ENCODE assay signal across 18 cellular contexts in the genomic region with DNA sequence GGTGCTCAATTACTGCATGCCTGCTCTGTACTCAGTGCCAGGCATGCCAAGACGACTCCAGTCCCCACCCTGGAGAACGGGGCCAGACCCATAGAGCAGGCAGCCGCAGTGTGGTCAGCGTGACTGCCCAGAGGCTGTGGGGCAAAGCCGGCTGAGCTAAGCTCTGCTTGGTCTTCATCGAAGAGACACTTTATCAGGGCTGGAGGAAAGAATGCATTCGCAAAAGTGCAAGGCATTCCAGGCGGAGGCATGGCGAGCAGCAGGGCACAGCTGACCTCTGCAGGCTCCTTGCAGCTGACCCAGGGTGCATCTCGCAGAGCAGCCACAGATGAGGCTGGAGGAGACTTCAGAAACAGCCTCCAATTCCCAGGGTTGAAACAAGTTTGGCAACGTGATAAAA. TPM values are rescaled to one million over a fixed set of nuclear protein-coding genes. Genes with fewer than 3 reads are reported as not detected.
DNase-seq lines count a peak whose midpoint lies in the region; ATAC-seq, FAIRE-seq and TF ChIP-seq lines count a peak whose summit lies in the region.
"Had no signal": no experiment of that assay in that cellular context is flagged by ENCODE, and none has a peak within 500 bp of the region (broad histone marks: within the 10 kb centered on the region; RNA-seq: fewer than 3 reads in every experiment).

No MANE protein-coding gene starts in this region.

- H2BK15ac ChIP-seq in H1 (ENCODE audit: low read length): no peak overlapping the region

- H2BK120ac ChIP-seq in H1 (replicated peaks; ENCODE audit: low read depth, low read length): no peak overlapping the region

- H2BK12ac ChIP-seq in H1 (ENCODE audit: low read depth, low read length): no peak overlapping the region

- DNase-seq in heart right ventricle (no peak), right atrium auricular region (ENCODE audit: low spot score) (no peak), T-helper 17 cell (no peak), H1 (ENCODE audit: low read depth in 1 of 2, low spot score in 2 of 2) (no peak), testis (peak; percentile 46), GM13976 (ENCODE audit: low spot score) (no peak)
- DNase-seq in central memory CD4-positive, alpha-beta T cell: no peak
- DNase-seq: Calu3; CD8-positive, alpha-beta T cell; GM23248; H7; HFFc6; IMR-90 had no signal

- no peak overlapping the region for H3K4me3 Mint-ChIP-seq in T-helper 17 cell
- H3K4me3 Mint-ChIP-seq: B cell; CD8-positive, alpha-beta T cell; HFFc6 had no signal

- CTCF ChIA-PET in H1 (lab: Charles Lee; ENCODE audit: partially characterized antibody): interaction anchor here (0.8 to 1.5 kb wide), 2 partner anchors 10 to 202 kb away, joined by 3 read pairs; no protein-coding TSS in a partner anchor

- in situ Hi-C loops in GM13976 (cut with MboI; ENCODE audit: low sequenced_read_pairs, unreplicated experiment): no loop called here

- H3K79me1 ChIP-seq in H1 (ENCODE audit: low read depth, low read length): peaks cover 30% of the 10 kb centered on the region

- H2AFZ ChIP-seq in H1 (ENCODE audit: low read length): no peak overlapping the region
- H2AFZ ChIP-seq: GM23248 had no signal

- H3K27ac Mint-ChIP-seq in T-helper 17 cell: peak overlapping the region; percentile 37
- H3K27ac Mint-ChIP-seq: B cell; CD8-positive, alpha-beta T cell; HFFc6 had no signal

- TF ChIP-seq CTCF in heart right ventricle (IDR thresholded peaks at IDR 0.05) (no peak), right atrium auricular region (IDR thresholded peaks at IDR 0.05) (no peak), H1 (IDR thresholded peaks at IDR 0.05; ENCODE audit: control extremely low read depth in 1 of 3, insufficient read depth in 1 of 3, low read depth in 1 of 3, low read length in 3 of 3) (no peak), testis (IDR thresholded peaks at IDR 0.05) (no peak), GM13976 (IDR thresholded peaks at IDR 0.05; ENCODE audit: borderline replicate concordance, control extremely low read depth, extremely low read depth, insufficient read depth, missing control alignments) (no peak)

- peaks cover 25% of the 10 kb centered on the region for H3K4me1 Mint-ChIP-seq in T-helper 17 cell
- H3K4me1 Mint-ChIP-seq: B cell had no signal

- H3K36me3 ChIP-seq in heart right ventricle: peaks cover 0 to 39% (median 3%) of the 10 kb centered on the region in 9 donors
- peaks cover 13% of the 10 kb centered on the region for H3K36me3 ChIP-seq in right atrium auricular region
- H3K36me3 ChIP-seq in H1 (ENCODE audit: control insufficient read depth in 2 of 4, insufficient read depth in 4 of 4, low read length in 3 of 4): no peaks in the 10 kb centered on the region; a peak in 1 of 8 replicates
- no peaks in the 10 kb centered on the region for H3K36me3 ChIP-seq in testis (ENCODE audit: low read depth, missing control alignments)

- TF ChIP-seq EP300 in H1 (IDR thresholded peaks at IDR 0.05; ENCODE audit: borderline replicate concordance in 1 of 2, low read depth in 2 of 2, low read length in 2 of 2): no peak

- no peak overlapping the region for H2BK20ac ChIP-seq in H1 (ENCODE audit: low read length)

- peak overlapping the region; percentile 52 for H2BK5ac ChIP-seq in H1 (ENCODE audit: low read depth, low read length)

- ATAC-seq in heart right ventricle (peak in 5 of 8 donors; percentile 16 to 41 (median 30)), T-helper 17 cell (no peak)
- ATAC-seq: CD8-positive, alpha-beta T cell; GM12878; HCT116 had no signal

- H3K18ac ChIP-seq in H1 (ENCODE audit: extremely low read depth, low read length): no peak overlapping the region

- H3K14ac ChIP-seq in H1 (ENCODE audit: insufficient read length): no peak overlapping the region

- H3K9me3 ChIP-seq in heart right ventricle: no peaks in the 10 kb centered on the region
- H3K9me3 ChIP-seq in right atrium auricular region: no peaks in the 10 kb centered on the region
- H3K9me3 ChIP-seq in T-helper 17 cell (ENCODE audit: control insufficient read depth, low read length, poor library complexity, severe bottlenecking): no peaks in the 10 kb centered on the region
- H3K9me3 ChIP-seq in H1 (ENCODE audit: insufficient read depth in 2 of 2, low read depth in 1 of 2, low read length in 1 of 2): no peaks in the 10 kb centered on the region
- H3K9me3 ChIP-seq in testis: no peaks in the 10 kb centered on the region

- no peak overlapping the region for H3K4me3 ChIP-seq in heart right ventricle
- H3K4me3 ChIP-seq in right atrium auricular region: no peak overlapping the region
- no peak overlapping the region for H3K4me3 ChIP-seq in H1 (ENCODE audit: extremely low read depth in 1 of 4, insufficient read depth in 2 of 4, low read depth in 3 of 4, low read length in 4 of 4)
- no peak overlapping the region for H3K4me3 ChIP-seq in testis
- H3K4me3 ChIP-seq: BLaER1 treated with 17β-estradiol and CSF1 and Interleukin-3, amounts not matched to agents 10 nM and 100 nM; GM12878; GM23248 had no signal

- peaks cover 7% of the 10 kb centered on the region for H3K36me3 Mint-ChIP-seq in T-helper 17 cell (ENCODE audit: low read depth)

- no peak overlapping the region for H4K91ac ChIP-seq in H1 (replicated peaks; ENCODE audit: insufficient read length, low read length)

- peaks cover 5% of the 10 kb centered on the region in 2 experiments for H4K20me1 ChIP-seq in H1 (replicated peaks in 1 of 2; ENCODE audit: control insufficient read depth in 1 of 2, insufficient read depth in 2 of 2, low read length in 2 of 2)

- no peak overlapping the region for H2AK5ac ChIP-seq in H1 (ENCODE audit: low read depth, low read length)

- 64 to 73% methylated on average over 11 of the region's 11 CpGs for WGBS in heart right ventricle, 2 donors
- WGBS in H1 (ENCODE audit: extremely low coverage in 1 of 2, insufficient coverage in 1 of 2, insufficient read length in 1 of 2, insufficient replicate concordance in 2 of 2, low coverage in 1 of 2, low lambda C conversion rate in 2 of 2, missing lambda C conversion rate in 1 of 2), 2 experiments: 92% methylated on average over 11 of the region's 11 CpGs; no CpG with 5 or more reads in 1 of the 2 experiments
- WGBS in testis, 2 donors: 69 to 76% methylated on average over 3 to 11 of the region's 11 CpGs

- no peak overlapping the region for H4K8ac ChIP-seq in H1 (ENCODE audit: extremely low read depth, insufficient read depth, low read length)

- H3K23me2 ChIP-seq in H1 (ENCODE audit: low read depth, low read length): no peaks in the 10 kb centered on the region

- no peak for FAIRE-seq in H1 (lab: Jason Lieb, UNC)
- FAIRE-seq: GM12878, HTR-8/SVneo had no signal

- no peak overlapping the region for H3K56ac ChIP-seq in H1 (replicated peaks; ENCODE audit: insufficient read length, low read depth, low read length)

- H3K4me1 ChIP-seq in heart right ventricle: peaks cover 0 to 40% (median 11%) of the 10 kb centered on the region in 9 donors
- H3K4me1 ChIP-seq in right atrium auricular region: peaks cover 0 to 60% of the 10 kb centered on the region in 2 donors
- H3K4me1 ChIP-seq in H1 (replicated peaks in 1 of 4; ENCODE audit: control insufficient read depth in 3 of 4, insufficient read depth in 4 of 4, low read length in 3 of 4): peaks cover 0 to 7% (median 2%) of the 10 kb centered on the region in 4 experiments; a peak in 5 of 7 replicates
- peaks cover 11% of the 10 kb centered on the region for H3K4me1 ChIP-seq in testis

- intact Hi-C loops in heart right ventricle (cut with DNase I): no loop called here
- intact Hi-C loops in testis (cut with DNase I; ENCODE audit: low total_unique reads): no loop called here

- POLR2A ChIA-PET in H1 (lab: Charles Lee; ENCODE audit: partially characterized antibody): no interaction called here

- H3K4ac ChIP-seq in H1 (replicated peaks; ENCODE audit: insufficient read length, low read depth, low read length): no peak overlapping the region

- H4K5ac ChIP-seq in H1 (ENCODE audit: insufficient read length, low read depth, low read length): no peak overlapping the region

- H3K27me3 Mint-ChIP-seq in T-helper 17 cell: no peaks in the 10 kb centered on the region
- H3K27me3 Mint-ChIP-seq: B cell had no signal

- peak; percentile 19 to 22; a peak in 2 of 4 replicates for TF ChIP-seq RAD21 in H1 (IDR thresholded peaks at IDR 0.05 in 1 of 2, conservative IDR thresholded peaks at IDR 0.05 in 1 of 2; ENCODE audit: low read depth in 2 of 2, low read length in 2 of 2)

- no peak overlapping the region for H3K23ac ChIP-seq in H1 (ENCODE audit: insufficient read length)

- H3K27ac ChIP-seq in heart right ventricle (no peak overlapping the region), right atrium auricular region (no peak overlapping the region), H1 (ENCODE audit: low read depth, low read length) (no peak overlapping the region), testis (no peak overlapping the region)
- H3K27ac ChIP-seq: BLaER1 treated with 17β-estradiol and CSF1 and Interleukin-3, amounts not matched to agents 10 nM and 100 nM; GM23248 had no signal

- H3K27me3 ChIP-seq in heart right ventricle: no peaks in the 10 kb centered on the region
- no peaks in the 10 kb centered on the region for H3K27me3 ChIP-seq in right atrium auricular region
- no peaks in the 10 kb centered on the region for H3K27me3 ChIP-seq in H1 (replicated peaks in 1 of 4; ENCODE audit: control insufficient read depth in 3 of 4, extremely low read depth in 1 of 4, insufficient read depth in 3 of 4, low read length in 3 of 4)
- H3K27me3 ChIP-seq in testis: no peaks in the 10 kb centered on the region
- H3K27me3 ChIP-seq: BLaER1 treated with 17β-estradiol and CSF1 and Interleukin-3, amounts not matched to agents 10 nM and 100 nM had no signal

- no peak overlapping the region for H3K9ac ChIP-seq in H1 (replicated peaks in 1 of 4; ENCODE audit: extremely low read depth in 1 of 4, low read depth in 3 of 4, low read length in 3 of 4)
- H3K9ac ChIP-seq: BLaER1 treated with 17β-estradiol and CSF1 and Interleukin-3, amounts not matched to agents 10 nM and 100 nM; GM23248 had no signal

- TF ChIP-seq POLR2A in H1 (IDR thresholded peaks at IDR 0.05; ENCODE audit: control extremely low read depth in 1 of 2, low read depth in 2 of 2, low read length in 2 of 2) (no peak), testis (IDR thresholded peaks at IDR 0.05) (no peak)

- H3K4me2 ChIP-seq in H1 (ENCODE audit: insufficient read depth in 1 of 2, low read depth in 2 of 2, low read length in 2 of 2): no peak overlapping the region
- H3K4me2 ChIP-seq: BLaER1 treated with 17β-estradiol and CSF1 and Interleukin-3, amounts not matched to agents 10 nM and 100 nM had no signal

- H3K79me2 ChIP-seq in H1 (ENCODE audit: control insufficient read depth in 1 of 2, insufficient read depth in 2 of 2, low read length in 2 of 2): peaks cover 0 to 60% of the 10 kb centered on the region in 2 experiments

RNA-seq across cellular contexts. Expression of a gene that starts 13.6 kb away (rescaled TPM):
- total RNA-seq in heart right ventricle (10 to 100 TPM; 13.9 to 20.4 (median 17.1) TPM), right atrium auricular region (10 to 100 TPM; 12.5 to 15.3 TPM), T-helper 17 cell (10 to 100 TPM; 19.2 to 28.9 TPM), testis (10 to 100 TPM; 30.7 to 33.7 TPM)
- polyA plus RNA-seq in heart right ventricle (10 to 100 TPM in 1 of 2 donors, 1 to 10 TPM in 1; 8.0 to 20.7 TPM), H1 (2011; rRNA removed) (47.7 and 56.5 TPM in 2 replicates), testis (ENCODE audit: insufficient read depth, low read depth, low replicate concordance) (45.0 TPM)
- 29.9 and 32.7 TPM in 2 replicates for total RNA-seq in H1 (2021; fragmentation: NEBNext Ultra II Directional; extraction: Animal tissue kit (Norgen Biotek cat#: 25700))
- polyA plus RNA-seq in H1 (2011; cell fraction: cytosol; rRNA removed): 44.4 TPM
- 32.8 TPM for polyA plus RNA-seq in H1 (2011; cell fraction: nucleus; rRNA removed)
- 33.4 to 41.5 TPM (median 38.8 TPM) in 4 replicates for polyA plus RNA-seq in H1 (2012, experiment 1 of 2)
- polyA plus RNA-seq in H1 (2012, experiment 2 of 2): 42.6 TPM
- polyA plus RNA-seq in H1 (2013, experiment 1 of 2): 28.8 TPM
- polyA plus RNA-seq in H1 (2013, experiment 2 of 2): 28.3 TPM
- polyA minus RNA-seq in H1 (2011; rRNA and poly(A)+ RNA removed): 46.9 and 54.7 TPM in 2 replicates
- polyA minus RNA-seq in H1 (2011; cell fraction: cytosol; rRNA and poly(A)+ RNA removed): 21.1 TPM
- 24.3 TPM for polyA minus RNA-seq in H1 (2011; cell fraction: nucleus; rRNA and poly(A)+ RNA removed)
